Comparison of ENCODE assay signal across 8 cellular contexts in genomic region chr19:3028305-3029069, GRCh38. TPM values are rescaled to one million over a fixed set of nuclear protein-coding genes. Genes with fewer than 3 reads are reported as not detected.
DNase-seq lines count a peak whose midpoint lies in the region; ATAC-seq lines count a peak whose summit lies in the region.

No MANE protein-coding gene starts in this region.

- H3K4me1 Mint-ChIP-seq in activated naive CD8-positive, alpha-beta T cell treated with anti-CD3 and anti-CD28 coated beads, Interleukin-2, amount 10 ng/mL, durations not matched to agents 7 days and 5 days: peaks cover 5% of the 10 kb centered on the region

- H3K9me3 ChIP-seq in subcutaneous abdominal adipose tissue (ENCODE audit: control insufficient read depth in 5 of 5, low read length in 5 of 5): no peaks in the 10 kb centered on the region

- H3K9ac ChIP-seq in subcutaneous abdominal adipose tissue (ENCODE audit: low read length in 5 of 5): peak overlapping the region in 4 of 5 donors; percentile 46 to 72 (median 60)

- H3K27me3 Mint-ChIP-seq in activated naive CD8-positive, alpha-beta T cell treated with anti-CD3 and anti-CD28 coated beads, Interleukin-2, amount 10 ng/mL, durations not matched to agents 7 days and 5 days: peaks cover 60% of the 10 kb centered on the region

- no peak overlapping the region for H3K27ac Mint-ChIP-seq in activated naive CD8-positive, alpha-beta T cell treated with anti-CD3 and anti-CD28 coated beads, Interleukin-2, amount 10 ng/mL, durations not matched to agents 7 days and 5 days

- H3K4me3 Mint-ChIP-seq in activated naive CD8-positive, alpha-beta T cell treated with anti-CD3 and anti-CD28 coated beads, Interleukin-2, amount 10 ng/mL, durations not matched to agents 7 days and 5 days: peak overlapping the region; percentile 49

- H3K36me3 Mint-ChIP-seq in activated naive CD8-positive, alpha-beta T cell treated with anti-CD3 and anti-CD28 coated beads, Interleukin-2, amount 10 ng/mL, durations not matched to agents 7 days and 5 days: no peaks in the 10 kb centered on the region

- no peaks in the 10 kb centered on the region for H3K9me3 Mint-ChIP-seq in activated naive CD8-positive, alpha-beta T cell treated with anti-CD3 and anti-CD28 coated beads, Interleukin-2, amount 10 ng/mL, durations not matched to agents 7 days and 5 days

- peak overlapping the region in 4 of 5 donors; percentile 56 to 69 (median 65) for H3K4me3 ChIP-seq in subcutaneous abdominal adipose tissue (ENCODE audit: low read depth in 1 of 5, low read length in 5 of 5)

- H3K36me3 ChIP-seq in subcutaneous abdominal adipose tissue (ENCODE audit: control insufficient read depth in 5 of 5, insufficient read depth in 5 of 5, low read length in 5 of 5): no peaks in the 10 kb centered on the region

- POLR2A ChIA-PET in activated naive CD8-positive, alpha-beta T cell treated with anti-CD3 and anti-CD28 coated beads, Interleukin-2, amount 10 ng/mL, durations not matched to agents 7 days and 5 days (lab: Charles Lee): no interaction called here

- no peaks in the 10 kb centered on the region for H3K27me3 ChIP-seq in subcutaneous abdominal adipose tissue (ENCODE audit: control insufficient read depth in 5 of 5, insufficient read depth in 4 of 5, low read length in 5 of 5)

- H3K4me1 ChIP-seq in subcutaneous abdominal adipose tissue (ENCODE audit: control insufficient read depth in 5 of 5, insufficient read depth in 5 of 5, low read length in 5 of 5): peaks cover 0 to 24% (median 12%) of the 10 kb centered on the region in 5 donors

- ATAC-seq in activated naive CD8-positive, alpha-beta T cell treated with anti-CD3 and anti-CD28 coated beads, Interleukin-2, amount 10 ng/mL, durations not matched to agents 7 days and 5 days (ENCODE audit: low read depth): no peak
- ATAC-seq in HG03571 (IDR thresholded peaks at IDR 0.05; ENCODE audit: unreplicated experiment): no peak

- DNase-seq in NCI-H146 (lab: John Stamatoyannopoulos, UW) (peak; percentile 34), NCI-H146 treated with DMSO at 0.1 percent for 48 hours (lab: John Stamatoyannopoulos, UW; ENCODE audit: unreplicated experiment) (no peak), iPS-NIHi11 (ENCODE audit: low spot score) (peak; percentile 43), NCI-H82 treated with DMSO at 0.1 percent for 48 hours (lab: John Stamatoyannopoulos, UW; ENCODE audit: unreplicated experiment) (no peak), occipital lobe (lab: John Stamatoyannopoulos, UW) (no peak)
- DNase-seq in activated naive CD8-positive, alpha-beta T cell treated with anti-CD3 and anti-CD28 coated beads, Interleukin-2, amount 10 ng/mL, durations not matched to agents 7 days and 5 days: no peak

- no peak overlapping the region for H3K27ac ChIP-seq in subcutaneous abdominal adipose tissue (ENCODE audit: low read depth, low read length)

RNA-seq across cellular contexts. Expression of gene TLE2, which starts 0.6 kb away (rescaled TPM):
- 1 to 10 TPM; 3.9 to 5.0 TPM for total RNA-seq in activated naive CD8-positive, alpha-beta T cell treated with anti-CD3 and anti-CD28 coated beads, Interleukin-2, amount 10 ng/mL, durations not matched to agents 7 days and 5 days
- 6.1 TPM for total RNA-seq in occipital lobe

RNA-seq across cellular contexts. Expression of gene TLE5, which starts 33.8 kb away (rescaled TPM):
- total RNA-seq in activated naive CD8-positive, alpha-beta T cell treated with anti-CD3 and anti-CD28 coated beads, Interleukin-2, amount 10 ng/mL, durations not matched to agents 7 days and 5 days: 100 to 1,000 TPM; 697 to 718 TPM
- total RNA-seq in occipital lobe: 95.8 TPM

RNA-seq across cellular contexts. Expression of gene TLE6, which starts 51.1 kb away (rescaled TPM):
- 1 to 10 TPM; 4.4 to 5.4 TPM for total RNA-seq in activated naive CD8-positive, alpha-beta T cell treated with anti-CD3 and anti-CD28 coated beads, Interleukin-2, amount 10 ng/mL, durations not matched to agents 7 days and 5 days
- total RNA-seq in occipital lobe: 0.16 TPM

Comparison
In these comparisons a context has a peak if more than half of its experiments do, and no peak if none do; other contexts are left out.
1. DNase-seq: peak in NCI-H146 (single experiment) and iPS-NIHi11 (single experiment); none in NCI-H146 treated with DMSO at 0.1 percent for 48 hours (single experiment), activated naive CD8-positive, alpha-beta T cell treated with anti-CD3 and anti-CD28 coated beads, Interleukin-2, amount 10 ng/mL, durations not matched to agents 7 days and 5 days (single experiment), NCI-H82 treated with DMSO at 0.1 percent for 48 hours (single experiment) and occipital lobe (single experiment).